ENCODE assay signal across 26 cellular contexts in genomic region chr5:128208436-128208835, GRCh38.
"Had no signal": no experiment of that assay in that cellular context is flagged by ENCODE, and none has a peak within 500 bp of the region (broad histone marks: within the 10 kb centered on the region; RNA-seq: fewer than 3 reads in every experiment).

No MANE protein-coding gene starts in this region.

- H3K9me3 Mint-ChIP-seq: dendritic cell treated with granulocyte-macrophage colony-stimulating factor and Interleukin-4, amounts not matched to agents 40 ng/mL and 50 ng/mL, for 4 days; effector memory CD8-positive, alpha-beta T cell; endodermal cell; immature natural killer cell; mesothelial cell of epicardium; naive thymus-derived CD4-positive, alpha-beta T cell had no signal

- H3K4me1 ChIP-seq: colonic mucosa, esophagus squamous epithelium, gastrocnemius medialis, left lung, lower lobe of right lung had no signal

- H3K79me2 ChIP-seq: hepatocyte had no signal

- H3K36me3 ChIP-seq: colonic mucosa, esophagus squamous epithelium, gastrocnemius medialis, left lung, lower lobe of right lung had no signal

- H3K4me3 Mint-ChIP-seq: dendritic cell treated with granulocyte-macrophage colony-stimulating factor and Interleukin-4, amounts not matched to agents 40 ng/mL and 50 ng/mL, for 4 days; effector memory CD8-positive, alpha-beta T cell; endodermal cell; immature natural killer cell; mesothelial cell of epicardium; naive thymus-derived CD4-positive, alpha-beta T cell had no signal

- ATAC-seq: effector memory CD8-positive, alpha-beta T cell; esophagus mucosa; gastrocnemius medialis; left lung; lower lobe of right lung; naive thymus-derived CD4-positive, alpha-beta T cell had no signal

- H3K27me3 Mint-ChIP-seq: dendritic cell treated with granulocyte-macrophage colony-stimulating factor and Interleukin-4, amounts not matched to agents 40 ng/mL and 50 ng/mL, for 4 days had no signal

- H3K27ac Mint-ChIP-seq: dendritic cell treated with granulocyte-macrophage colony-stimulating factor and Interleukin-4, amounts not matched to agents 40 ng/mL and 50 ng/mL, for 4 days; effector memory CD8-positive, alpha-beta T cell; endodermal cell; immature natural killer cell; mesothelial cell of epicardium; naive thymus-derived CD4-positive, alpha-beta T cell had no signal

- DNase-seq: colonic mucosa; cortex of kidney; effector CD8-positive, alpha-beta T cell; effector memory CD8-positive, alpha-beta T cell; endodermal cell; erythroblast; esophagus squamous epithelium; foreskin fibroblast; foreskin melanocyte; gastrocnemius medialis; glutamatergic neuron; head of caudate nucleus; hypothalamus; immature natural killer cell; islet precursor cell; kidney; kidney glomerular epithelial cell; left lung; lower lobe of right lung; mesenchymal stem cell; naive thymus-derived CD4-positive, alpha-beta T cell had no signal

- H3K27me3 ChIP-seq: colonic mucosa, gastrocnemius medialis, hepatocyte, left lung had no signal

- H3K4me2 ChIP-seq: hepatocyte had no signal

- H3K27ac ChIP-seq: colonic mucosa, epithelial cell of prostate, esophagus squamous epithelium, gastrocnemius medialis, hepatocyte, left lung, lower lobe of right lung had no signal

- H2AFZ ChIP-seq: hepatocyte had no signal

- H3K36me3 Mint-ChIP-seq: immature natural killer cell; mesothelial cell of epicardium; naive thymus-derived CD4-positive, alpha-beta T cell had no signal

- H3K4me1 Mint-ChIP-seq: immature natural killer cell had no signal

- H3K9me3 ChIP-seq: colonic mucosa, esophagus squamous epithelium, gastrocnemius medialis, left lung, lower lobe of right lung had no signal

- H3K4me3 ChIP-seq: colonic mucosa, esophagus squamous epithelium, gastrocnemius medialis, hepatocyte, left lung, lower lobe of right lung had no signal
